In the genomic region with DNA sequence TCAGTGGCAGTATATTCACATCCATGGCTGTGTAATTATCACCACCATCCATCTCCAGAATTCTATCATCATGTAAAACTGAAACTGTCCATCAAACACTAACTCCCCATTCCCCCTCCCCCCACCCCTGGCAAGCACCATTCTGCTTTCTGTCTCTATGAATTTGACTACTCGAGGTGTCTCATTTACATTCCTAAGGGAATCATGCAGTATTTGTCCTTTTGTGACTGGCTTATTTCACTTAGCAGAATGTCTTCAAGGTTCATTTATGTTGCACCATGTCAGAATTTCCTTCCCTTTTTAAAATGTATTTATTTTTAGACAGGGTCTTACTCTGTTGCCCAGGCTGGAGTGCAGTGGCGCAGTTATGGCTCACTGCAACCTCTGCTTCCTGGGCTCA, we compare ENCODE assay signal across 23 cellular contexts.
"Had no signal": no experiment of that assay in that cellular context is flagged by ENCODE, and none has a peak within 500 bp of the region (broad histone marks: within the 10 kb centered on the region; RNA-seq: fewer than 3 reads in every experiment).

No MANE protein-coding gene starts in this region.

- H3K27me3 Mint-ChIP-seq: activated naive CD4-positive, alpha-beta T cell treated with anti-CD3 and anti-CD28 coated beads, Interleukin-2, amount 50 U/mL, for 24 hours; activated T-helper 17 cell treated with anti-CD3 and anti-CD28 coated beads, Interleukin-2, amount 50 U/mL, for 72 hours; central memory CD8-positive, alpha-beta T cell; progenitor cell of endocrine pancreas had no signal

- H3K4me1 Mint-ChIP-seq: activated naive CD4-positive, alpha-beta T cell treated with anti-CD3 and anti-CD28 coated beads, Interleukin-2, amount 50 U/mL, for 24 hours; nephron progenitor cell had no signal

- DNase-seq: activated CD4-positive, CD25-positive, alpha-beta regulatory T cell treated with anti-CD3 and anti-CD28 coated beads, Interleukin-2, amount 50 U/mL, for 72 hours; activated gamma-delta T cell treated with Interleukin-2 at 50 U/mL for 16 hours; activated T-cell treated with anti-CD3 and anti-CD28 coated beads, Interleukin-2, amount 50 U/mL, for 4 hours; anterior cingulate cortex; dermis blood vessel endothelial cell; effector CD8-positive, alpha-beta T cell; islet precursor cell; nephron progenitor cell; ovary; stimulated activated CD4-positive, alpha-beta T cell treated with anti-CD3 and anti-CD28 coated beads, Interleukin-12 subunit alpha, Interleukin-12 subunit beta, amount 100 ng/mL, for 4 hours; stimulated activated CD4-positive, alpha-beta T cell treated with anti-CD3 and anti-CD28 coated beads, Interleukin-4, amount 100 ng/mL, for 24 hours; stomach; T-helper 1 cell; upper lobe of left lung; WERI-Rb-1 had no signal

- H3K4me3 Mint-ChIP-seq: activated naive CD4-positive, alpha-beta T cell treated with anti-CD3 and anti-CD28 coated beads, Interleukin-2, amount 50 U/mL, for 24 hours; activated T-cell treated with anti-CD3 and anti-CD28 coated beads, Interleukin-2, amount 50 U/mL, for 4 hours; activated T-helper 17 cell treated with anti-CD3 and anti-CD28 coated beads, Interleukin-2, amount 50 U/mL, for 72 hours; central memory CD8-positive, alpha-beta T cell; nephron progenitor cell; stimulated activated effector memory CD8-positive, alpha-beta T cell treated with anti-CD3 and anti-CD28 coated beads, Interleukin-12 subunit alpha, Interleukin-12 subunit beta, amount 100 ng/mL, for 72 hours had no signal

- H3K27ac Mint-ChIP-seq: activated naive CD4-positive, alpha-beta T cell treated with anti-CD3 and anti-CD28 coated beads, Interleukin-2, amount 50 U/mL, for 24 hours; progenitor cell of endocrine pancreas; stimulated activated effector memory CD8-positive, alpha-beta T cell treated with anti-CD3 and anti-CD28 coated beads, Interleukin-12 subunit alpha, Interleukin-12 subunit beta, amount 100 ng/mL, for 72 hours had no signal

- ATAC-seq: activated T-cell treated with anti-CD3 and anti-CD28 coated beads, Interleukin-2, amount 50 U/mL, for 4 hours; activated T-helper 17 cell treated with anti-CD3 and anti-CD28 coated beads, Interleukin-2, amount 50 U/mL, for 72 hours; left cardiac atrium; left ventricle myocardium superior; right lobe of liver; stimulated activated effector memory CD8-positive, alpha-beta T cell treated with anti-CD3 and anti-CD28 coated beads, Interleukin-12 subunit alpha, Interleukin-12 subunit beta, amount 100 ng/mL, for 72 hours had no signal

- H3K9me3 Mint-ChIP-seq: activated naive CD4-positive, alpha-beta T cell treated with anti-CD3 and anti-CD28 coated beads, Interleukin-2, amount 50 U/mL, for 24 hours; activated T-cell treated with anti-CD3 and anti-CD28 coated beads, Interleukin-2, amount 50 U/mL, for 4 hours; activated T-helper 17 cell treated with anti-CD3 and anti-CD28 coated beads, Interleukin-2, amount 50 U/mL, for 72 hours; central memory CD8-positive, alpha-beta T cell; nephron progenitor cell; stimulated activated effector memory CD8-positive, alpha-beta T cell treated with anti-CD3 and anti-CD28 coated beads, Interleukin-12 subunit alpha, Interleukin-12 subunit beta, amount 100 ng/mL, for 72 hours had no signal
